ENCODE assay signal across 1 cellular context in genomic region chr3:149639093-149639486, GRCh38.
TF ChIP-seq lines count a peak whose summit lies in the region.

No MANE protein-coding gene starts in this region.

TF ChIP-seq in IMR-90, 13 proteins besides CTCF, POLR2A, EP300 and RAD21 (continued from another document):
- TF ChIP-seq ELK1 (IDR thresholded peaks at IDR 0.05; ENCODE audit: borderline replicate concordance, low read depth, low read length): no peak
- no peak for TF ChIP-seq FOS (IDR thresholded peaks at IDR 0.05; ENCODE audit: low read depth, low read length)
- no peak for TF ChIP-seq CHD1 (IDR thresholded peaks at IDR 0.05; ENCODE audit: low read depth, low read length)
- no peak for TF ChIP-seq MXI1 (IDR thresholded peaks at IDR 0.05; ENCODE audit: borderline replicate concordance, low read depth, low read length)
